ENCODE assay signal across 9 cellular contexts in the genomic region with DNA sequence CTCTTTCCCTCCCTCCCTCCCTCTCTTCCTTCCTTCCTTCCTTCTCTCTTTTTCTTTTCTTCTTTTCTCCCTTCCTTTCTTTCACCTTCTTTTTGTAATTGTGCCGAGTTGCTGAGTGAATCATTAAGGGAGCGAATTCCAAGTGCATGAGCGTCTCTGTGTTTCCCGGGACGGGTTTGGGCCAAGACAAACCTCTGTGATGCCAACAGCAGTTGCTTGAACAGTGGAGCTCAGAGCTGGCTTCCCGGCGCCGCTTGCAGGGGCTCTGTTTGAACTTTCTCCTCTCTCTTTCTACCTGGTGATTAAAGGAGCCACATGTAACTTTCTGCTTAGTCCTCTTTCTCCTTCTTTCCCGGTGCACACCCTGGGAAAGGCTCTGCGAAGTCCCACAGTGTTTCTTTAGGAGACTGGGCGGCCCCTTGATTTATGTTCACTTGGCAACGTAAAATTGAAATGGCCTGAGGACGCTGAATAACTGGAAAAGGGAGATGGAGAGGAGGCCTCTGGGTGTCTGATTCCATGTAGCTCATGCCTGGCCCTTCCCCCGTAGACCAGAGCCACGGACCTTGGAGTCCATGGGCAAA. TPM values are rescaled to one million over a fixed set of nuclear protein-coding genes. Genes with fewer than 3 reads are reported as not detected.
A peak's percentile ranks its signal among the peaks of the same experiment; 100 is the strongest.
DNase-seq lines count a peak whose midpoint lies in the region; ATAC-seq and TF ChIP-seq lines count a peak whose summit lies in the region.
"Had no signal": no experiment of that assay in that cellular context is flagged by ENCODE, and none has a peak within 500 bp of the region (broad histone marks: within the 10 kb centered on the region; RNA-seq: fewer than 3 reads in every experiment).

No MANE protein-coding gene starts in this region.

- DNase-seq in AG09309 (ENCODE audit: low read depth) (peak; percentile 79), Peyer's patch (peak in 1 of 3 donors; percentile 59), fibroblast of pulmonary artery (ENCODE audit: low read depth) (peak; percentile 88), osteoblast (ENCODE audit: insufficient read length, low spot score, missing footprints) (peak; percentile 87)
- DNase-seq: activated CD4-positive, alpha-beta T cell treated with anti-CD3 and anti-CD28 coated beads for 48 hours had no signal

- H2AFZ ChIP-seq in osteoblast (ENCODE audit: low read length): peak overlapping the region; percentile 70

- no peaks in the 10 kb centered on the region for H4K20me1 ChIP-seq in osteoblast (ENCODE audit: insufficient read depth, low read length)

- H3K4me3 ChIP-seq in AG09309 (ENCODE audit: control insufficient read depth, low read depth, low read length): peak overlapping the region; percentile 18
- no peak overlapping the region for H3K4me3 ChIP-seq in Peyer's patch
- no peak overlapping the region for H3K4me3 ChIP-seq in fibroblast of pulmonary artery (replicated peaks; ENCODE audit: low read depth, low read length)
- peak overlapping the region; percentile 43 for H3K4me3 ChIP-seq in osteoblast (ENCODE audit: insufficient read depth, low read length)

- no peak for TF ChIP-seq POLR2A in Peyer's patch (IDR thresholded peaks at IDR 0.05)

- H3K27ac ChIP-seq in Peyer's patch (peak overlapping the region in 3 of 4 donors; percentile 9 to 63 (median 30)), osteoblast (ENCODE audit: low read depth, low read length) (peak overlapping the region; percentile 87)

- TF ChIP-seq CTCF in AG09309 (IDR thresholded peaks at IDR 0.05; ENCODE audit: control insufficient read depth, insufficient read depth, low read depth, low read length, missing control alignments) (no peak), Peyer's patch (IDR thresholded peaks at IDR 0.05) (no peak), fibroblast of pulmonary artery (IDR thresholded peaks at IDR 0.05; ENCODE audit: low read length, missing control alignments) (no peak), osteoblast (IDR thresholded peaks at IDR 0.05; ENCODE audit: extremely low read depth, low read depth, low read length) (no peak)

- H3K36me3 ChIP-seq in Peyer's patch (no peaks in the 10 kb centered on the region), osteoblast (ENCODE audit: insufficient read depth, low read length) (no peaks in the 10 kb centered on the region)

- H3K9me3 ChIP-seq in Peyer's patch (no peaks in the 10 kb centered on the region), osteoblast (ENCODE audit: low read depth, low read length) (no peaks in the 10 kb centered on the region)

- H3K27me3 ChIP-seq in Peyer's patch (no peaks in the 10 kb centered on the region), osteoblast (ENCODE audit: insufficient read depth, low read length) (no peaks in the 10 kb centered on the region)

- no peaks in the 10 kb centered on the region for H3K79me2 ChIP-seq in osteoblast (ENCODE audit: insufficient read depth, low read length)

- no peaks in the 10 kb centered on the region for H3K4me1 ChIP-seq in Peyer's patch
- H3K4me1 ChIP-seq in osteoblast (ENCODE audit: insufficient read depth, low read length): peaks cover 51% of the 10 kb centered on the region

- ATAC-seq in HG02759 (IDR thresholded peaks at IDR 0.05; ENCODE audit: unreplicated experiment): no peak
- ATAC-seq in GM18870 (IDR thresholded peaks at IDR 0.05; ENCODE audit: unreplicated experiment): no peak
- ATAC-seq in HG02870 (IDR thresholded peaks at IDR 0.05; ENCODE audit: unreplicated experiment): no peak
- ATAC-seq in GM18520 (IDR thresholded peaks at IDR 0.05; ENCODE audit: unreplicated experiment): no peak

- peak overlapping the region; percentile 50 for H3K4me2 ChIP-seq in osteoblast (ENCODE audit: insufficient read depth, low read length)

RNA-seq across cellular contexts. Expression of a gene that starts 33.7 kb away (rescaled TPM):
- total RNA-seq in Peyer's patch (1 to 10 TPM in 1 of 4 donors, not detected in 3; 1.9 TPM), osteoblast (0.29 and 1.1 TPM in 2 replicates)

Comparison
In these comparisons a context has a peak if more than half of its experiments do, and no peak if none do; other contexts are left out.
1. H3K4me3 ChIP-seq: peak in AG09309 (single experiment) and osteoblast (single experiment); none in Peyer's patch (0 of 4) and fibroblast of pulmonary artery (single experiment).